In the genomic region with DNA sequence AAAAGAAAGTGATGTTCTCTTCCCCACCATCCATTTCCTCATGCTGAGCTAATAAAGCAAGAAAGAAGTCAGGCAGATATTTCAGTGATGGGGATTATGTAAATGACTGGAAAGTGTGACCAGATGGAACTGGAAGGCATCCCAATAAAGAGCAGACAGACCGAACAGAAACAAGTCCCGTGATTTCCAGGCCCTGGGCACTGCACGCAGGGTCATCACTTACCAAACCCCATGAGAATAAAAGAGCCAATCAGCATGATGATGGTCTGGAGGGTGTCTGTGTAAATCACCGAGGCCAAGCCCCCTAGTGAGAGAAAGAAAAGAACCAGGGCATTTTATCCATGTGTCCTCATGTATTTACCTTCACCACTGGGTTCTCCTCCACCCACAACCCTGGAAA, we compare ENCODE assay signal across 21 cellular contexts. TPM values are rescaled to one million over a fixed set of nuclear protein-coding genes. Genes with fewer than 3 reads are reported as not detected.
DNase-seq lines count a peak whose midpoint lies in the region; ATAC-seq and TF ChIP-seq lines count a peak whose summit lies in the region.
"Had no signal": no experiment of that assay in that cellular context is flagged by ENCODE, and none has a peak within 500 bp of the region (broad histone marks: within the 10 kb centered on the region; RNA-seq: fewer than 3 reads in every experiment).

No MANE protein-coding gene starts in this region.

- H3K4me3 Mint-ChIP-seq in GM23338 = no peak overlapping the region
- H3K4me3 Mint-ChIP-seq: CD4-positive, CD25-positive, alpha-beta regulatory T cell; T-cell had no signal

- no peaks in the 10 kb centered on the region for H3K9me3 Mint-ChIP-seq in GM23338
- no peaks in the 10 kb centered on the region for H3K9me3 Mint-ChIP-seq in activated naive CD4-positive, alpha-beta T cell treated with anti-CD3 and anti-CD28 coated beads, Interleukin-2, amount 50 U/mL, for 72 hours
- H3K9me3 Mint-ChIP-seq: T-cell had no signal

- no peak overlapping the region for H3K27ac Mint-ChIP-seq in GM23338
- H3K27ac Mint-ChIP-seq in activated naive CD4-positive, alpha-beta T cell treated with anti-CD3 and anti-CD28 coated beads, Interleukin-2, amount 50 U/mL, for 72 hours = no peak overlapping the region
- H3K27ac Mint-ChIP-seq: CD4-positive, CD25-positive, alpha-beta regulatory T cell; T-cell had no signal

- H3K4me2 ChIP-seq in GM23338 = no peak overlapping the region

- peaks cover 6% of the 10 kb centered on the region for H3K4me1 Mint-ChIP-seq in GM23338
- H3K4me1 Mint-ChIP-seq: CD4-positive, CD25-positive, alpha-beta regulatory T cell; T-cell had no signal

- no peaks in the 10 kb centered on the region for H3F3A ChIP-seq in GM23338 (replicated peaks; ENCODE audit: low read depth)

- no peaks in the 10 kb centered on the region for H4K20me1 ChIP-seq in GM23338 (replicated peaks; ENCODE audit: insufficient read depth)

- H3K36me3 Mint-ChIP-seq in GM23338 (ENCODE audit: low read depth) = no peaks in the 10 kb centered on the region
- no peaks in the 10 kb centered on the region for H3K36me3 Mint-ChIP-seq in activated naive CD4-positive, alpha-beta T cell treated with anti-CD3 and anti-CD28 coated beads, Interleukin-2, amount 50 U/mL, for 72 hours
- H3K36me3 Mint-ChIP-seq: CD4-positive, CD25-positive, alpha-beta regulatory T cell; T-cell had no signal

- H3K79me2 ChIP-seq in GM23338 (replicated peaks; ENCODE audit: insufficient read depth) = no peaks in the 10 kb centered on the region

- no peak for ATAC-seq in GM23338
- ATAC-seq in HG03280 (IDR thresholded peaks at IDR 0.05; ENCODE audit: unreplicated experiment) = no peak
- no peak for ATAC-seq in activated naive CD4-positive, alpha-beta T cell treated with anti-CD3 and anti-CD28 coated beads, Interleukin-2, amount 50 U/mL, for 72 hours
- ATAC-seq: HCT116, K562, SK-N-SH treated with all-trans-retinoic acid at 6 μM for 48 hours, T-cell had no signal

- H3K4me3 ChIP-seq in GM23338 = no peak overlapping the region
- H3K4me3 ChIP-seq: K562 had no signal

- H2AFZ ChIP-seq in GM23338 = no peak overlapping the region; the same call in 1 of the 2 replicates

- no peaks in the 10 kb centered on the region for H3K4me1 ChIP-seq in GM23338 (ENCODE audit: insufficient read depth)

- DNase-seq in COLO829 (ENCODE audit: low spot score) (peak; percentile 35), GM23338 (ENCODE audit: low spot score) (peak; percentile 10), NCI-H69 (lab: John Stamatoyannopoulos, UW) (peak; percentile 90), foreskin melanocyte (peak; percentile 78), MV-4-11 (lab: John Stamatoyannopoulos, UW) (no peak)
- no peak for DNase-seq in activated CD4-positive, alpha-beta T cell treated with anti-CD3 and anti-CD28 coated beads, Interleukin-2, amount 50 U/mL, for 1 hour
- no peak for DNase-seq in activated naive CD4-positive, alpha-beta T cell treated with anti-CD3 and anti-CD28 coated beads, Interleukin-2, amount 50 U/mL, for 72 hours (ENCODE audit: low spot score in 2 of 2)
- DNase-seq: CD4-positive, CD25-positive, alpha-beta regulatory T cell; DND-41; GDM1; GOT3; NCI-H187 treated with DMSO at 0.1 percent for 48 hours; NCI-H345; NCI-H526 treated with DMSO at 0.1 percent for 48 hours; OCI-M1; SHP77; T-cell had no signal

- H3K36me3 ChIP-seq in GM23338 (ENCODE audit: insufficient read depth) = no peaks in the 10 kb centered on the region

- H3K27me3 Mint-ChIP-seq in GM23338 (ENCODE audit: insufficient read depth, low read depth, poor library complexity) = peaks cover 2% of the 10 kb centered on the region
- H3K27me3 Mint-ChIP-seq: CD4-positive, CD25-positive, alpha-beta regulatory T cell had no signal

- H3K9me2 ChIP-seq in GM23338 (ENCODE audit: insufficient read depth) = peaks cover 10% of the 10 kb centered on the region; the same call in 1 of the 2 replicates

- 0 out of 2 replicates have a peak, but pooled peaks cover 4% of the 10 kb centered on the region for H3K27me3 ChIP-seq in GM23338 (ENCODE audit: insufficient read depth)

- H3K27ac ChIP-seq in GM23338 (ENCODE audit: low read depth) = no peak overlapping the region

- no peak for TF ChIP-seq CTCF in GM23338 (conservative IDR thresholded peaks at IDR 0.05; ENCODE audit: low read depth in 2 of 2)

TF ChIP-seq in GM23338, 12 proteins besides CTCF, POLR2A, EP300 and RAD21 (continues in another document):
- TF ChIP-seq EZH2 (IDR thresholded peaks at IDR 0.05; ENCODE audit: low read depth, unreplicated experiment) (no peak), POLR2AphosphoS5 (IDR thresholded peaks at IDR 0.05; ENCODE audit: low read depth) (no peak), ZNF331 (CRISPR knock-in tag; IDR thresholded peaks at IDR 0.05; ENCODE audit: low read depth) (no peak), ZNF114 (CRISPR knock-in tag; IDR thresholded peaks at IDR 0.05) (no peak), JUNB (IDR thresholded peaks at IDR 0.05; ENCODE audit: unreplicated experiment) (no peak), ETS1 (IDR thresholded peaks at IDR 0.05) (no peak), EZH2phosphoT487 (IDR thresholded peaks at IDR 0.05; ENCODE audit: unreplicated experiment) (no peak)
- TF ChIP-seq, protein P1, sequence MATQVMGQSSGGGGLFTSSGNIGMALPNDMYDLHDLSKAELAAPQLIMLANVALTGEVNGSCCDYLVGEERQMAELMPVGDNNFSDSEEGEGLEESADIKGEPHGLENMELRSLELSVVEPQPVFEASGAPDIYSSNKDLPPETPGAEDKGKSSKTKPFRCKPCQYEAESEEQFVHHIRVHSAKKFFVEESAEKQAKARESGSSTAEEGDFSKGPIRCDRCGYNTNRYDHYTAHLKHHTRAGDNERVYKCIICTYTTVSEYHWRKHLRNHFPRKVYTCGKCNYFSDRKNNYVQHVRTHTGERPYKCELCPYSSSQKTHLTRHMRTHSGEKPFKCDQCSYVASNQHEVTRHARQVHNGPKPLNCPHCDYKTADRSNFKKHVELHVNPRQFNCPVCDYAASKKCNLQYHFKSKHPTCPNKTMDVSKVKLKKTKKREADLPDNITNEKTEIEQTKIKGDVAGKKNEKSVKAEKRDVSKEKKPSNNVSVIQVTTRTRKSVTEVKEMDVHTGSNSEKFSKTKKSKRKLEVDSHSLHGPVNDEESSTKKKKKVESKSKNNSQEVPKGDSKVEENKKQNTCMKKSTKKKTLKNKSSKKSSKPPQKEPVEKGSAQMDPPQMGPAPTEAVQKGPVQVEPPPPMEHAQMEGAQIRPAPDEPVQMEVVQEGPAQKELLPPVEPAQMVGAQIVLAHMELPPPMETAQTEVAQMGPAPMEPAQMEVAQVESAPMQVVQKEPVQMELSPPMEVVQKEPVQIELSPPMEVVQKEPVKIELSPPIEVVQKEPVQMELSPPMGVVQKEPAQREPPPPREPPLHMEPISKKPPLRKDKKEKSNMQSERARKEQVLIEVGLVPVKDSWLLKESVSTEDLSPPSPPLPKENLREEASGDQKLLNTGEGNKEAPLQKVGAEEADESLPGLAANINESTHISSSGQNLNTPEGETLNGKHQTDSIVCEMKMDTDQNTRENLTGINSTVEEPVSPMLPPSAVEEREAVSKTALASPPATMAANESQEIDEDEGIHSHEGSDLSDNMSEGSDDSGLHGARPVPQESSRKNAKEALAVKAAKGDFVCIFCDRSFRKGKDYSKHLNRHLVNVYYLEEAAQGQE (IDR thresholded peaks at IDR 0.05; ENCODE audit: unreplicated experiment) = no peak

RNA-seq across cellular contexts. Expression of gene SLC5A4, which starts 18.1 kb away (rescaled TPM):
- not detected in 2 replicates for total RNA-seq in GM23338 (2014; rRNA removed; shearing (Covaris generic))
- 0.10 and 0.16 TPM in 2 replicates for polyA plus RNA-seq in GM23338 (2016; fragmentation: Nextera tagmentation; extraction: Ambion mirVana)
- not detected for total RNA-seq in activated naive CD4-positive, alpha-beta T cell treated with anti-CD3 and anti-CD28 coated beads, Interleukin-2, amount 50 U/mL, for 72 hours
- total RNA-seq: CD4-positive, CD25-positive, alpha-beta regulatory T cell; K562; T-cell had no signal
- polyA plus RNA-seq: CD4-positive, CD25-positive, alpha-beta regulatory T cell; K562 had no signal

RNA-seq across cellular contexts. Expression of gene RFPL2, which starts 32.1 kb away (rescaled TPM):
- total RNA-seq in GM23338 (2014; rRNA removed; shearing (Covaris generic)) = 1.3 TPM in 1 of 2 replicates, not detected in the other
- polyA plus RNA-seq in GM23338 (2016; fragmentation: Nextera tagmentation; extraction: Ambion mirVana) = 0.40 and 0.45 TPM in 2 replicates
- under 1 TPM in 1 of 2 donors, not detected in 1; 0.29 TPM for total RNA-seq in activated naive CD4-positive, alpha-beta T cell treated with anti-CD3 and anti-CD28 coated beads, Interleukin-2, amount 50 U/mL, for 72 hours
- total RNA-seq: K562 had no signal
- polyA plus RNA-seq: K562 had no signal

Comparison
In these comparisons a context has a peak if more than half of its experiments do, and no peak if none do; other contexts are left out.
1. DNase-seq: peak in COLO829 (single experiment), GM23338 (single experiment), NCI-H69 (single experiment) and foreskin melanocyte (single experiment); none in activated CD4-positive, alpha-beta T cell treated with anti-CD3 and anti-CD28 coated beads, Interleukin-2, amount 50 U/mL, for 1 hour (single experiment), activated naive CD4-positive, alpha-beta T cell treated with anti-CD3 and anti-CD28 coated beads, Interleukin-2, amount 50 U/mL, for 72 hours (0 of 2) and MV-4-11 (single experiment).